ENCODE assay signal across 8 cellular contexts in the genomic region with DNA sequence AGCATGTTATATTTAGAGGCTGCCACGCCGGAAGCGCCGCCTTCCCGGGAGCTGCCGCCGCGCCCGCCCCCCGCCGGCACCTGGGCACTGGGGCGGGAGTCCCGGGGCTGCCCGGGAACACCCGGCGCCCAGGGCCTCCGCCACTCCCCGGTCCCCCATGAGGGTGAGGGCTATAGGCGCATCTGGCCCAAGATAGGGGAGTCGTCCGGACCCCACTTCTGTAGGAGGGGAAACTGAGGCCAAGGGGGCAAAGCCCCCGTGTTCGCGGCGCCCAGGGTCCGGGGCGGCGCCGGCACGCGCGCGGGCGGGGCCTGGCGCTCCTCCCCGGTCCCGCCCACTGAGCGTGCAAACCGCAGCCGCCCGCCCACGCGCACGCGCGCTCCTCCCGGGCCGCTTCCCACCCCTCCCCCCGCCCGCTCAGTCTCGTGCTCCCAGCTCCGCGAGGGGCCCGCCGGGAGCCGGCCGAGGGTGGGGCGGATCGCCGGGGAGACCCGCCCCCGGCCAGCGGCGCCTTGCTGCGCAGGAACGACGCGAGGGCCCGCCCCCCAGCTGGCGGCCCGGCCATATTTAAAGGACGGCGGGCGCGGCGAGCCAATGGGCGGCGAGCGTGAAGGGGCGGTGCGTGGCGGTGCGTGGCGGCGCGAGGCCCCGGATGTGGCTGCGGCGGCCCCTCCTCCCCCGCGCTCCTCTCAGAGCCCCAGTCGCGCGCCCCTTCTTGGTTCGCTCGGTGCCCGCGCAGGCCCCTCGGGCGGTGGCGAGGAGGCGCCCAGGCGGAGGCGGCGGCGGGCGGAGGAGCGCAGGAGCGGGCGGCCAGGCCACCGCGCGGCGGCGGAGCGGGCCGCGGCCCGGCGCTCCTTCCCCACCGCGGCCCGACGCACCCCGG. TPM values are rescaled to one million over a fixed set of nuclear protein-coding genes. Genes with fewer than 3 reads are reported as not detected.
DNase-seq lines count a peak whose midpoint lies in the region; ATAC-seq lines count a peak whose summit lies in the region.

Gene LSM14B, plus strand, starts transcription at position 700 of the 883 bp plus-strand sequence. CDS start 192 bp downstream, outside the sequence.

- peak; percentile 73 for ATAC-seq in GM19372 (IDR thresholded peaks at IDR 0.05; ENCODE audit: low read depth, unreplicated experiment)
- ATAC-seq in HG03521 (IDR thresholded peaks at IDR 0.05; ENCODE audit: unreplicated experiment) = peak; percentile 78
- peak; percentile 86 for ATAC-seq in left lobe of liver

- DNase-seq in C1 segment of cervical spinal cord (lab: John Stamatoyannopoulos, UW) = peak; percentile 53 to 99 (median 92)
- DNase-seq in NCI-H748 (lab: John Stamatoyannopoulos, UW; ENCODE audit: unreplicated experiment) = peak; percentile 93
- peak; percentile 94 for DNase-seq in activated CD4-positive, alpha-beta T cell treated with anti-CD3 and anti-CD28 coated beads, Interleukin-2, amount 50 U/mL, for 1 hour
- DNase-seq in cortex of kidney (lab: John Stamatoyannopoulos, UW) = peak; percentile 92
- peak; percentile 98 for DNase-seq in left lobe of liver (ENCODE audit: low spot score)
- DNase-seq in stimulated activated CD4-positive, alpha-beta T cell treated with anti-CD3 and anti-CD28 coated beads, Interleukin-2, amount 100 ng/mL, for 24 hours = peak; percentile 96 to 97

RNA-seq across cellular contexts. Expression of gene LSM14B, which starts in this region (rescaled TPM):
- 19.6 TPM for total RNA-seq in left lobe of liver

Comparison
In these comparisons a context has a peak if more than half of its experiments do, and no peak if none do; other contexts are left out.
1. Peak in every context shown above with its lines: DNase-seq and ATAC-seq.